12 cellular contexts compared by ENCODE assay signal in genomic region chr21:29697555-29698193, GRCh38.
DNase-seq lines count a peak whose midpoint lies in the region; ATAC-seq, FAIRE-seq and TF ChIP-seq lines count a peak whose summit lies in the region.
"Had no signal": no experiment of that assay in that cellular context is flagged by ENCODE, and none has a peak within 500 bp of the region (broad histone marks: within the 10 kb centered on the region; RNA-seq: fewer than 3 reads in every experiment).

No MANE protein-coding gene starts in this region.

- no peak overlapping the region for H3K4me3 ChIP-seq in GM06990 (replicated peaks; ENCODE audit: low read depth, low read length)
- H3K4me3 ChIP-seq in IMR-90 (ENCODE audit: insufficient read depth, low read depth, low read length) = no peak overlapping the region
- H3K4me3 ChIP-seq in GM12878 = no peak overlapping the region
- no peak overlapping the region for H3K4me3 ChIP-seq in MM.1S (ENCODE audit: low read length)

- no peak overlapping the region for H3K9ac ChIP-seq in IMR-90 (ENCODE audit: low read depth, low read length)
- H3K9ac ChIP-seq in GM12878 (ENCODE audit: control insufficient read depth, insufficient read depth, low read length) = no peak overlapping the region
- H3K9ac ChIP-seq in MM.1S (ENCODE audit: low read length) = no peak overlapping the region

- no peak overlapping the region; the same call in 1 of the 2 replicates for H3K23ac ChIP-seq in IMR-90 (ENCODE audit: low read depth, low read length)

- ATAC-seq in GM21529 (IDR thresholded peaks at IDR 0.05; ENCODE audit: unreplicated experiment) (peak; percentile 92), IMR-90 (ENCODE audit: low read depth) (0 out of 2 replicates have a peak, but pooled peaks have one; percentile 35), GM12878 (peak; percentile 59), omental fat pad (ENCODE audit: low FRiP score) (no peak)

- FAIRE-seq in GM12878 (lab: Jason Lieb, UNC) = no peak
- FAIRE-seq: keratinocyte, TTC549 had no signal

- H4K91ac ChIP-seq in IMR-90 (ENCODE audit: insufficient read depth, low read depth, low read length) = no peak overlapping the region

- H3F3A ChIP-seq in MM.1S (ENCODE audit: insufficient read depth, low read length) = no peaks in the 10 kb centered on the region

- TF ChIP-seq CTCF in GM06990 (IDR thresholded peaks at IDR 0.05; ENCODE audit: insufficient read depth, low read length, poor library complexity, severe bottlenecking) (no peak), IMR-90 (conservative IDR thresholded peaks at IDR 0.05; ENCODE audit: low read depth, low read length) (no peak), GM12878 (IDR thresholded peaks at IDR 0.05 in 2 of 3, conservative IDR thresholded peaks at IDR 0.05 in 1 of 3; ENCODE audit: control insufficient read depth in 2 of 3, extremely low read depth in 1 of 3, insufficient read depth in 1 of 3, low read depth in 3 of 3, low read length in 3 of 3) (no peak), omental fat pad (IDR thresholded peaks at IDR 0.05) (no peak), MM.1S (IDR thresholded peaks at IDR 0.05; ENCODE audit: low read length) (no peak)

- no peaks in the 10 kb centered on the region for H3K36me3 ChIP-seq in GM06990 (ENCODE audit: control insufficient read depth, insufficient read depth, low read length)
- no peaks in the 10 kb centered on the region for H3K36me3 ChIP-seq in IMR-90 (ENCODE audit: control insufficient read depth, insufficient read depth, low read length)
- H3K36me3 ChIP-seq in GM12878 (ENCODE audit: control insufficient read depth in 2 of 2, insufficient read depth in 2 of 2, low read length in 1 of 2) = no peaks in the 10 kb centered on the region
- no peaks in the 10 kb centered on the region for H3K36me3 ChIP-seq in MM.1S (replicated peaks; ENCODE audit: insufficient read depth, low read length)

- dilution Hi-C loops in IMR-90 (cut with HindIII; ENCODE audit: low sequenced_read_pairs, unreplicated experiment) = no loop called here

- H3K27me3 ChIP-seq in GM06990 (replicated peaks; ENCODE audit: control insufficient read depth, insufficient read depth, low read length) (no peaks in the 10 kb centered on the region), IMR-90 (ENCODE audit: control insufficient read depth, insufficient read depth, low read length) (no peaks in the 10 kb centered on the region), GM12878 (replicated peaks in 1 of 2; ENCODE audit: control insufficient read depth in 2 of 2, insufficient read depth in 2 of 2, low read length in 1 of 2) (no peaks in the 10 kb centered on the region), MM.1S (replicated peaks; ENCODE audit: insufficient read depth, low read length) (no peaks in the 10 kb centered on the region)

- no CpG with 5 or more reads among the region's 7 CpGs for WGBS in IMR-90 (ENCODE audit: extremely low coverage in 2 of 2, insufficient read length in 1 of 2), 2 experiments
- WGBS in GM12878 (ENCODE audit: insufficient coverage, insufficient replicate concordance, low lambda C conversion rate, missing lambda C conversion rate) = 5% methylated on average over 6 of the region's 7 CpGs

- CTCF ChIA-PET in IMR-90 (lab: Yijun Ruan, JAX) (no interaction called here), GM12878 (lab: Yijun Ruan, JAX) (no interaction called here)

- no peak overlapping the region for H2AFZ ChIP-seq in IMR-90 (replicated peaks; ENCODE audit: low read length, poor library complexity)
- no peak overlapping the region for H2AFZ ChIP-seq in GM12878 (ENCODE audit: control insufficient read depth, low read depth, low read length)
- no peak overlapping the region for H2AFZ ChIP-seq in MM.1S (ENCODE audit: low read length)

- SMC1A ChIA-PET in GM12878 (lab: Charles Lee; ENCODE audit: uncharacterized antibody, unreplicated experiment) = no interaction called here

- no peaks in the 10 kb centered on the region for H3K9me2 ChIP-seq in MM.1S (replicated peaks; ENCODE audit: insufficient read depth, low read length)

- H3K79me2 ChIP-seq in GM12878 (ENCODE audit: control insufficient read depth, insufficient read depth, low read length) (no peaks in the 10 kb centered on the region), MM.1S (ENCODE audit: low read length) (no peaks in the 10 kb centered on the region)

- H3K56ac ChIP-seq in IMR-90 (ENCODE audit: extremely low read depth, insufficient read depth, low read length) = no peak overlapping the region

- H2BK20ac ChIP-seq in IMR-90 (ENCODE audit: low read depth, low read length) = peak overlapping the region; percentile 75; the same call in 1 of the 2 replicates

- TF ChIP-seq EP300 in GM12878 (IDR thresholded peaks at IDR 0.05; ENCODE audit: borderline replicate concordance in 1 of 2, control insufficient read depth in 1 of 2, low read depth in 2 of 2, low read length in 2 of 2) = no peak

- no peak overlapping the region for H3K27ac ChIP-seq in IMR-90 (ENCODE audit: insufficient read depth, low read length)
- H3K27ac ChIP-seq in GM12878 (ENCODE audit: control insufficient read depth, insufficient read depth) = no peak overlapping the region
- H3K27ac ChIP-seq in MM.1S (ENCODE audit: low read length) = no peak overlapping the region
- H3K27ac ChIP-seq: C4-2B had no signal

- H3K4ac ChIP-seq in IMR-90 (ENCODE audit: low read depth, low read length) = no peak overlapping the region

- RAD21 ChIA-PET in GM12878 (lab: Charles Lee; ENCODE audit: unreplicated experiment) = no interaction called here

- H2AK9ac ChIP-seq in IMR-90 (replicated peaks; ENCODE audit: low read depth, low read length, poor library complexity) = no peak overlapping the region

- TF ChIP-seq POLR2A in IMR-90 (IDR thresholded peaks at IDR 0.05; ENCODE audit: low read depth, low read length) (no peak), GM12878 (IDR thresholded peaks at IDR 0.05; ENCODE audit: low read depth, low read length) (no peak)

- peak overlapping the region; percentile 35; the same call in 1 of the 2 replicates for H4K5ac ChIP-seq in IMR-90 (ENCODE audit: low read depth, low read length)

- no peak overlapping the region for H2BK120ac ChIP-seq in IMR-90 (ENCODE audit: low read depth, low read length)

- H3K18ac ChIP-seq in IMR-90 (ENCODE audit: low read depth, low read length) = peak overlapping the region; percentile 61; the same call in 1 of the 2 replicates

- H3K79me1 ChIP-seq in IMR-90 (ENCODE audit: low read depth in 1 of 2, low read length in 2 of 2) = no peaks in the 10 kb centered on the region

- H3K4me1 ChIP-seq in IMR-90 (ENCODE audit: control insufficient read depth, insufficient read depth, low read length) = no peaks in the 10 kb centered on the region; the same call in 1 of the 2 replicates
- H3K4me1 ChIP-seq in GM12878 (ENCODE audit: control insufficient read depth, insufficient read depth, low read length) = no peaks in the 10 kb centered on the region
- no peaks in the 10 kb centered on the region for H3K4me1 ChIP-seq in MM.1S (ENCODE audit: low read length)

- H2AK5ac ChIP-seq in IMR-90 (ENCODE audit: low read depth, low read length) = no peak overlapping the region

- intact Hi-C loops in IMR-90 (cut with micrococcal nuclease) = no loop called here
- intact Hi-C loops in GM12878 (cut with micrococcal nuclease; ENCODE audit: unreplicated experiment) = no loop called here

- H3K4me2 ChIP-seq in IMR-90 (ENCODE audit: low read depth, low read length) = peak overlapping the region; percentile 19; the same call in 1 of the 2 replicates
- H3K4me2 ChIP-seq in GM12878 (ENCODE audit: control insufficient read depth, insufficient read depth) = no peak overlapping the region
- no peak overlapping the region for H3K4me2 ChIP-seq in MM.1S (ENCODE audit: low read depth, low read length)

- no TSS peak for BruUV-seq in IMR-90 (replicated peaks; lab: Mats Ljungman, UMichigan)
- no TSS peak for BruUV-seq in GM12878 (replicated peaks; lab: Mats Ljungman, UMichigan)

- H4K8ac ChIP-seq in IMR-90 (ENCODE audit: low read depth in 2 of 2, low read length in 2 of 2) = no peak overlapping the region

- TF ChIP-seq RAD21 in IMR-90 (IDR thresholded peaks at IDR 0.05; ENCODE audit: low read length) (no peak), GM12878 (IDR thresholded peaks at IDR 0.05; ENCODE audit: insufficient read depth, low read depth, low read length) (no peak)

- no peak overlapping the region for H3K14ac ChIP-seq in IMR-90 (replicated peaks; ENCODE audit: low read depth, low read length)

- peaks cover 3% of the 10 kb centered on the region for H3K9me1 ChIP-seq in IMR-90 (ENCODE audit: insufficient read depth, low read length)

- POLR2A ChIA-PET in IMR-90 (lab: Charles Lee; ENCODE audit: unreplicated experiment) = no interaction called here
- POLR2A ChIA-PET in GM12878 (lab: Charles Lee) = no interaction called here

- no peak overlapping the region for H2BK15ac ChIP-seq in IMR-90 (ENCODE audit: low read depth, low read length)

- H4K20me1 ChIP-seq in IMR-90 (ENCODE audit: insufficient read depth, low read length) = no peaks in the 10 kb centered on the region
- no peaks in the 10 kb centered on the region for H4K20me1 ChIP-seq in GM12878 (ENCODE audit: control insufficient read depth, insufficient read depth)
- H4K20me1 ChIP-seq in MM.1S (ENCODE audit: insufficient read depth, low read length) = no peaks in the 10 kb centered on the region

- H2BK5ac ChIP-seq in IMR-90 (ENCODE audit: low read depth, low read length, poor library complexity, severe bottlenecking) = peak overlapping the region; percentile 88

- DNase-seq in GM06990 (ENCODE audit: extremely low read depth, insufficient read length) (peak; percentile 26), IMR-90 (peak; percentile 9), GM12878 (ENCODE audit: low read depth, low spot score) (no peak), medulla oblongata (ENCODE audit: extremely low spot score) (no peak), middle frontal gyrus (ENCODE audit: extremely low spot score, low spot score) (no peak), omental fat pad (ENCODE audit: low spot score) (no peak), MM.1S (no peak)
- DNase-seq: NCI-H1930 had no signal

- H3K9me3 ChIP-seq in IMR-90 (ENCODE audit: control insufficient read depth, insufficient read depth, low read length) (peaks cover 3% of the 10 kb centered on the region; the same call in 1 of the 2 replicates), GM12878 (replicated peaks; ENCODE audit: control insufficient read depth, insufficient read depth, low read length) (no peaks in the 10 kb centered on the region; the same call in 2 of the 3 replicates), MM.1S (replicated peaks; ENCODE audit: insufficient read depth, low read length) (no peaks in the 10 kb centered on the region)

- in situ Hi-C loops in IMR-90 (cut with MboI; ENCODE audit: low sequenced_read_pairs) = no loop called here
- in situ Hi-C loops in GM12878 (cut with MboI) = no loop called here

TF ChIP-seq in IMR-90, 13 proteins besides CTCF, POLR2A, EP300 and RAD21 (continues in another document):
- no peak for TF ChIP-seq MAZ (IDR thresholded peaks at IDR 0.05; ENCODE audit: borderline replicate concordance, low read depth, low read length)
- TF ChIP-seq FOS (IDR thresholded peaks at IDR 0.05; ENCODE audit: low read depth, low read length) = no peak
- TF ChIP-seq CHD1 (IDR thresholded peaks at IDR 0.05; ENCODE audit: low read depth, low read length) = no peak

TF ChIP-seq in GM12878, 131 proteins besides CTCF, POLR2A, EP300 and RAD21 (continues in another document):
- TF ChIP-seq RUNX3 (IDR thresholded peaks at IDR 0.05; ENCODE audit: low read length) (peak; percentile 55; the same call in 1 of the 2 replicates), MEF2A (IDR thresholded peaks at IDR 0.05; ENCODE audit: insufficient read depth, low read depth, low read length) (peak; percentile 43; the same call in 1 of the 2 replicates)

Comparison
In these comparisons a context has a peak if more than half of its experiments do, and no peak if none do; other contexts are left out.
1. DNase-seq: peak in GM06990 (single experiment) and IMR-90 (single experiment); none in GM12878 (single experiment), medulla oblongata (single experiment), middle frontal gyrus (single experiment), omental fat pad (single experiment) and MM.1S (single experiment).